11 cellular contexts compared by ENCODE assay signal in genomic region chr3:52313188-52313773, GRCh38. TPM values are rescaled to one million over a fixed set of nuclear protein-coding genes. Genes with fewer than 3 reads are reported as not detected.
A peak's percentile ranks its signal among the peaks of the same experiment; 100 is the strongest.
DNase-seq lines count a peak whose midpoint lies in the region; ATAC-seq, FAIRE-seq and TF ChIP-seq lines count a peak whose summit lies in the region.
"Had no signal": no experiment of that assay in that cellular context is flagged by ENCODE, and none has a peak within 500 bp of the region (broad histone marks: within the 10 kb centered on the region; RNA-seq: fewer than 3 reads in every experiment).

No MANE protein-coding gene starts in this region.

- TF ChIP-seq EP300 in A549 (IDR thresholded peaks at IDR 0.05) = no peak

- H3K4me2 ChIP-seq in A549 = peak overlapping the region; percentile 56

- no peak for DNase-seq in A549 (ENCODE audit: low read depth in 1 of 2, low spot score in 1 of 2)
- DNase-seq in brain microvascular endothelial cell = no peak
- no peak for DNase-seq in frontal cortex (ENCODE audit: low spot score in 2 of 2)
- DNase-seq in GOT3 (lab: John Stamatoyannopoulos, UW) = no peak
- no peak for DNase-seq in kidney glomerular epithelial cell (lab: John Stamatoyannopoulos, UW)
- DNase-seq: CD4-positive, alpha-beta T cell; gastrocnemius medialis; WERI-Rb-1 had no signal

- no peaks in the 10 kb centered on the region for H3K27me3 ChIP-seq in brain microvascular endothelial cell (replicated peaks)
- H3K27me3 ChIP-seq: gastrocnemius medialis had no signal

- no peak for TF ChIP-seq RAD21 in A549 (conservative IDR thresholded peaks at IDR 0.05 in 1 of 2, IDR thresholded peaks at IDR 0.05 in 1 of 2)

- H3K4me3 ChIP-seq in A549 (no peak overlapping the region), brain microvascular endothelial cell (ENCODE audit: low read depth, low read length) (no peak overlapping the region)
- H3K4me3 ChIP-seq: gastrocnemius medialis had no signal

- no peaks in the 10 kb centered on the region for H3K36me3 ChIP-seq in brain microvascular endothelial cell (replicated peaks)
- H3K36me3 ChIP-seq: gastrocnemius medialis, WERI-Rb-1 had no signal

- in situ Hi-C loops in brain microvascular endothelial cell (cut with HindIII; ENCODE audit: low pct_ligation_motif_present, low sequenced_read_pairs) = no loop called here

- WGBS in A549 (ENCODE audit: missing lambda C conversion rate) = 80% methylated on average over 2 of the region's 2 CpGs

- TF ChIP-seq POLR2A in A549 (IDR thresholded peaks at IDR 0.05; ENCODE audit: low read length) = no peak

- peaks cover 16% of the 10 kb centered on the region for H3K4me1 ChIP-seq in A549

- TF ChIP-seq CTCF in A549 (IDR thresholded peaks at IDR 0.05) (no peak), brain microvascular endothelial cell (IDR thresholded peaks at IDR 0.05; ENCODE audit: low read depth, low read length, missing control alignments) (no peak)

- FAIRE-seq in A549 (lab: Jason Lieb, UNC) = no peak
- no peak for FAIRE-seq in frontal cortex (lab: Jason Lieb, UNC)

- CTCF ChIA-PET in A549 (lab: Yijun Ruan, JAX) = interaction anchor here (0.9 to 2.2 kb wide), 4 partner anchors 10 to 26 kb away, joined by 3 to 9 read pairs (median 3); no protein-coding TSS in a partner anchor

- no peaks in the 10 kb centered on the region for H3K9me3 ChIP-seq in A549
- H3K9me3 ChIP-seq: gastrocnemius medialis had no signal

- H3K27ac ChIP-seq in A549 (peak overlapping the region; percentile 47 to 75; a peak in 5 of 6 replicates), brain microvascular endothelial cell (peak overlapping the region; percentile 32)
- H3K27ac ChIP-seq: WERI-Rb-1 had no signal

- POLR2A ChIA-PET in A549 (lab: Yijun Ruan, JAX) = no interaction called here

- no peak for ATAC-seq in A549
- ATAC-seq in GM19035 (IDR thresholded peaks at IDR 0.05; ENCODE audit: unreplicated experiment) = peak; percentile 17
- peak; percentile 27 for ATAC-seq in HG03159 (IDR thresholded peaks at IDR 0.05; ENCODE audit: unreplicated experiment)
- ATAC-seq in GM19467 (IDR thresholded peaks at IDR 0.05; ENCODE audit: unreplicated experiment) = no peak

TF ChIP-seq in A549, 52 proteins besides CTCF, POLR2A, EP300 and RAD21:
- TF ChIP-seq JUNB (IDR thresholded peaks at IDR 0.05) (no peak), CHD4 (IDR thresholded peaks at IDR 0.05; ENCODE audit: borderline replicate concordance) (no peak), KDM1A (IDR thresholded peaks at IDR 0.05; ENCODE audit: low read depth) (no peak), RARB (CRISPR knock-in tag; IDR thresholded peaks at IDR 0.05) (no peak), ZSCAN20 (CRISPR knock-in tag; IDR thresholded peaks at IDR 0.05) (no peak), HOXB13 (CRISPR knock-in tag; IDR thresholded peaks at IDR 0.05; ENCODE audit: low read depth) (no peak), RNF2 (IDR thresholded peaks at IDR 0.05; ENCODE audit: borderline replicate concordance, low read depth) (no peak), TP53 (CRISPR knock-in tag; IDR thresholded peaks at IDR 0.05) (no peak), HDAC2 (IDR thresholded peaks at IDR 0.05) (no peak), NPAS2 (CRISPR knock-in tag; IDR thresholded peaks at IDR 0.05; ENCODE audit: borderline replicate concordance) (no peak), MAFK (IDR thresholded peaks at IDR 0.05; ENCODE audit: partially characterized antibody) (no peak)

RNA-seq across cellular contexts. Expression of gene DNAH1, which starts 2.8 kb away (rescaled TPM):
- 1.6 and 2.9 TPM in 2 replicates for polyA plus RNA-seq in A549 (2011; rRNA removed)
- 1.6 TPM in 2 replicates for polyA plus RNA-seq in A549 (2012; cell fraction: cytosol; rRNA removed)
- 10.3 and 11.6 TPM in 2 replicates for polyA plus RNA-seq in A549 (2012; cell fraction: nucleus; rRNA removed)
- 0.63 to 0.88 TPM (median 0.65 TPM) in 3 replicates for polyA plus RNA-seq in A549 (2017; fragmentation: RNase III; extraction: RNeasy Plus Mini Kit Qiagen cat#74134 plus additional on column Dnase treatment)
- 4.9 and 5.7 TPM in 2 replicates for polyA minus RNA-seq in A549 (2011; rRNA and poly(A)+ RNA removed)
- 1.2 TPM for total RNA-seq in frontal cortex

RNA-seq across cellular contexts. Expression of gene GLYCTK, which starts 25.7 kb away (rescaled TPM):
- polyA plus RNA-seq in A549 (2011; rRNA removed) = 4.4 and 5.7 TPM in 2 replicates
- polyA plus RNA-seq in A549 (2012; cell fraction: cytosol; rRNA removed) = 13.5 and 15.6 TPM in 2 replicates
- polyA plus RNA-seq in A549 (2012; cell fraction: nucleus; rRNA removed) = 38.4 and 44.2 TPM in 2 replicates
- polyA plus RNA-seq in A549 (2017; fragmentation: RNase III; extraction: RNeasy Plus Mini Kit Qiagen cat#74134 plus additional on column Dnase treatment) = 4.6 to 5.1 TPM (median 4.9 TPM) in 3 replicates
- 7.2 and 8.5 TPM in 2 replicates for polyA minus RNA-seq in A549 (2011; rRNA and poly(A)+ RNA removed)
- total RNA-seq in frontal cortex = 2.0 TPM

RNA-seq across cellular contexts. Expression of gene WDR82, which starts 34.8 kb away (rescaled TPM):
- polyA plus RNA-seq in A549 (2011; rRNA removed) (52.7 and 58.5 TPM in 2 replicates), A549 (2017; fragmentation: RNase III; extraction: RNeasy Plus Mini Kit Qiagen cat#74134 plus additional on column Dnase treatment) (50.6 to 53.8 TPM (median 52.4 TPM) in 3 replicates)
- polyA plus RNA-seq in A549 (2012; cell fraction: cytosol; rRNA removed) = 22.9 and 30.7 TPM in 2 replicates
- polyA plus RNA-seq in A549 (2012; cell fraction: nucleus; rRNA removed) = 9.2 and 12.6 TPM in 2 replicates
- polyA minus RNA-seq in A549 (2011; rRNA and poly(A)+ RNA removed) = 42.8 and 42.9 TPM in 2 replicates
- 151 TPM for total RNA-seq in frontal cortex

Comparison
In these comparisons a context has a peak if more than half of its experiments do, and no peak if none do; other contexts are left out.
1. ATAC-seq: peak in GM19035 (single experiment) and HG03159 (single experiment); none in A549 (0 of 2) and GM19467 (single experiment).